In genomic region chr19:4636151-4636717, GRCh38 we compare ENCODE assay signal across 8 cellular contexts. TPM values are rescaled to one million over a fixed set of nuclear protein-coding genes. Genes with fewer than 3 reads are reported as not detected.
A peak's percentile ranks its signal among the peaks of the same experiment; 100 is the strongest.
DNase-seq lines count a peak whose midpoint lies in the region.

No MANE protein-coding gene starts in this region.

- DNase-seq in DMS53 (lab: John Stamatoyannopoulos, UW) (peak; percentile 66), DMS53 treated with DMSO at 0.1 percent for 48 hours (lab: John Stamatoyannopoulos, UW; ENCODE audit: unreplicated experiment) (no peak), NCI-H2196 (lab: John Stamatoyannopoulos, UW; ENCODE audit: unreplicated experiment) (peak; percentile 64), ecto neural progenitor cell (ENCODE audit: low spot score) (peak; percentile 89), lung microvascular endothelial cell (ENCODE audit: low read depth in 2 of 2) (peak; percentile 64 to 66), H4 (ENCODE audit: low spot score) (no peak)
- DNase-seq in activated CD4-positive, alpha-beta T cell treated with anti-CD3 and anti-CD28 coated beads, Interleukin-2, amount 50 U/mL, for 24 hours (ENCODE audit: low read depth in 1 of 2, low spot score in 1 of 2), result peak; percentile 57 to 65
- DNase-seq in stimulated activated CD8-positive, alpha-beta memory T cell treated with anti-CD3 and anti-CD28 coated beads, Interleukin-12 subunit alpha, Interleukin-12 subunit beta, amount 100 ng/mL, for 1 hour (ENCODE audit: low read depth), result peak; percentile 49

RNA-seq across cellular contexts. Expression of gene TNFAIP8L1, which starts 3.1 kb away (rescaled TPM):
- total RNA-seq in lung microvascular endothelial cell, result 53.2 and 69.4 TPM in 2 replicates
- 2.7 and 2.8 TPM in 2 replicates for total RNA-seq in H4 (2014; rRNA removed; shearing (Covaris generic))

RNA-seq across cellular contexts. Expression of gene MYDGF, which starts 33.9 kb away (rescaled TPM):
- total RNA-seq in lung microvascular endothelial cell, result 138 and 149 TPM in 2 replicates
- 165 and 192 TPM in 2 replicates for total RNA-seq in H4 (2014; rRNA removed; shearing (Covaris generic))

Comparison
In these comparisons a context has a peak if more than half of its experiments do, and no peak if none do; other contexts are left out.
1. DNase-seq: peak in DMS53 (single experiment), NCI-H2196 (single experiment), activated CD4-positive, alpha-beta T cell treated with anti-CD3 and anti-CD28 coated beads, Interleukin-2, amount 50 U/mL, for 24 hours (2 of 2), ecto neural progenitor cell (single experiment), lung microvascular endothelial cell (2 of 2) and stimulated activated CD8-positive, alpha-beta memory T cell treated with anti-CD3 and anti-CD28 coated beads, Interleukin-12 subunit alpha, Interleukin-12 subunit beta, amount 100 ng/mL, for 1 hour (single experiment); none in DMS53 treated with DMSO at 0.1 percent for 48 hours (single experiment) and H4 (single experiment).
2. RNA of gene TNFAIP8L1, which starts 3.1 kb away (total RNA-seq): 53.2 to 69.4 TPM in lung microvascular endothelial cell; 2.7 to 2.8 TPM in H4; every median in the first group is over 10 times any median in the second.